1 cellular context compared by ENCODE assay signal in the genomic region with DNA sequence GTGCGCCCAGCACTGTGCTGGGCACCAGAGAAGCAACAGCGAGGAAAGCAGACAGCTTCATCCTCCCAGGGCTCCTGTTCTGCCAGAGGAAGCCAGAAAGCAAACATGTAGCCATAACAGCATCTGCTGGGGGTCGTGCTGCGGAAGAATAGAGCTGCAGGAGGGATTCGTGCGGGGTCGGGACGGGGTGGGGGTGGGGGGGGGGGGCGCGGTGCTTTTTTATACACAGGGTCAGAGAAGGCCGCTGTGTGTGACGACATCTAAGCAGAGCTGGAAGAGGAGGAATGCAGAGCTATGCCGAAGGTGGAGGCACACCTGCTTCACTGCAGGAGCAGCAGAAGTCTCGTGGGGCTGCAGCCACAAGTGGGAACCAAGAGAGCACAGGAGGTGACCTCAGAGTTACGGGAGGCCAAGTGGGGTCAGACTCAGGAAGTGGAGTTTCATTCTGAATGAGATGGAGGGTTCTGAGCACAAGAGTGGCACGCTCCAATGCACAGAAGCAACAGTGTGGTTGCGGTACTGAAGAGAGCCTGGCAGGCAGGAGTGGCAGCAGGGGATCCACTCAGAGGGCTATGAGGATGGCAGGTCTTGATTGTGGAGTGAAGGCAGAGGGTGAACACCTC.
TF ChIP-seq lines count a peak whose summit lies in the region.

No MANE protein-coding gene starts in this region.

TF ChIP-seq in GM12878, 131 proteins besides CTCF, POLR2A, EP300 and RAD21 (continued from another document and continues in another):
- TF ChIP-seq REST (IDR thresholded peaks at IDR 0.05; ENCODE audit: low read depth, low read length): peak; percentile 61; the same call in 1 of the 2 replicates
- peak; percentile 97 for TF ChIP-seq MLLT1 (IDR thresholded peaks at IDR 0.05)
- no peak for TF ChIP-seq NR2C2 (IDR thresholded peaks at IDR 0.05; ENCODE audit: borderline replicate concordance, control insufficient read depth, insufficient read length, low read depth)
- peak; percentile 86; the same call in 1 of the 2 replicates for TF ChIP-seq STAT3 (IDR thresholded peaks at IDR 0.05; ENCODE audit: low read depth, low read length)
- TF ChIP-seq YBX1 (IDR thresholded peaks at IDR 0.05): no peak
- no peak for TF ChIP-seq RFX5 (IDR thresholded peaks at IDR 0.05; ENCODE audit: low read depth, low read length)
- TF ChIP-seq, protein P1, sequence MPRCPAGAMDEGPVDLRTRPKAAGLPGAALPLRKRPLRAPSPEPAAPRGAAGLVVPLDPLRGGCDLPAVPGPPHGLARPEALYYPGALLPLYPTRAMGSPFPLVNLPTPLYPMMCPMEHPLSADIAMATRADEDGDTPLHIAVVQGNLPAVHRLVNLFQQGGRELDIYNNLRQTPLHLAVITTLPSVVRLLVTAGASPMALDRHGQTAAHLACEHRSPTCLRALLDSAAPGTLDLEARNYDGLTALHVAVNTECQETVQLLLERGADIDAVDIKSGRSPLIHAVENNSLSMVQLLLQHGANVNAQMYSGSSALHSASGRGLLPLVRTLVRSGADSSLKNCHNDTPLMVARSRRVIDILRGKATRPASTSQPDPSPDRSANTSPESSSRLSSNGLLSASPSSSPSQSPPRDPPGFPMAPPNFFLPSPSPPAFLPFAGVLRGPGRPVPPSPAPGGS (IDR thresholded peaks at IDR 0.05; ENCODE audit: borderline replicate concordance, insufficient read depth, low read depth, low read length, poor library complexity, severe bottlenecking): peak; percentile 95
- peak; percentile 97 for TF ChIP-seq JUNB (IDR thresholded peaks at IDR 0.05)
- no peak for TF ChIP-seq HDAC2 (IDR thresholded peaks at IDR 0.05)
- TF ChIP-seq SIX5 (IDR thresholded peaks at IDR 0.05; ENCODE audit: low read depth, low read length, severe bottlenecking): no peak
- peak; percentile 90 for TF ChIP-seq SP1 (IDR thresholded peaks at IDR 0.05; ENCODE audit: low read depth, low read length)
- TF ChIP-seq ZNF24 (IDR thresholded peaks at IDR 0.05): no peak
- TF ChIP-seq NR2C1 (IDR thresholded peaks at IDR 0.05): 0 out of 2 replicates have a peak, but pooled peaks have one; percentile 11
- TF ChIP-seq CREB1 (IDR thresholded peaks at IDR 0.05; ENCODE audit: low read depth): peak; percentile 81
- no peak for TF ChIP-seq SMAD1 (IDR thresholded peaks at IDR 0.05; ENCODE audit: low read depth, partially characterized antibody)
- peak; percentile 74; the same call in 1 of the 2 replicates for TF ChIP-seq ESRRA (IDR thresholded peaks at IDR 0.05; ENCODE audit: low read length)
- no peak for TF ChIP-seq ZNF274 (IDR thresholded peaks at IDR 0.05; ENCODE audit: insufficient read depth, insufficient read length)
- TF ChIP-seq TCF12 (IDR thresholded peaks at IDR 0.05; ENCODE audit: low read depth, low read length): peak; percentile 99
- TF ChIP-seq KLF5 (IDR thresholded peaks at IDR 0.05; ENCODE audit: partially characterized antibody): peak; percentile 23
- no peak for TF ChIP-seq PBX3 (IDR thresholded peaks at IDR 0.05; ENCODE audit: insufficient replicate concordance, low read depth, low read length)
- no peak for TF ChIP-seq ATF3 (IDR thresholded peaks at IDR 0.05; ENCODE audit: borderline replicate concordance, extremely low read depth, low read depth, low read length)
- no peak for TF ChIP-seq E2F8 (IDR thresholded peaks at IDR 0.05; ENCODE audit: low read depth, partially characterized antibody)
- no peak for TF ChIP-seq SUZ12 (IDR thresholded peaks at IDR 0.05; ENCODE audit: unreplicated experiment)
- peak; percentile 94; the same call in 1 of the 2 replicates for TF ChIP-seq RCOR1 (conservative IDR thresholded peaks at IDR 0.05; ENCODE audit: low read depth, low read length)
- TF ChIP-seq SREBF1 (IDR thresholded peaks at IDR 0.05; ENCODE audit: low read length): peak; percentile 42; the same call in 1 of the 2 replicates
- no peak for TF ChIP-seq SREBF2 (IDR thresholded peaks at IDR 0.05; ENCODE audit: low read length)
- 0 out of 2 replicates have a peak, but pooled peaks have one; percentile 39 for TF ChIP-seq YY1 (IDR thresholded peaks at IDR 0.05; ENCODE audit: low read depth, low read length)
- TF ChIP-seq BCL11A (IDR thresholded peaks at IDR 0.05; ENCODE audit: low read depth, low read length): peak; percentile 99
- TF ChIP-seq, protein P2, sequence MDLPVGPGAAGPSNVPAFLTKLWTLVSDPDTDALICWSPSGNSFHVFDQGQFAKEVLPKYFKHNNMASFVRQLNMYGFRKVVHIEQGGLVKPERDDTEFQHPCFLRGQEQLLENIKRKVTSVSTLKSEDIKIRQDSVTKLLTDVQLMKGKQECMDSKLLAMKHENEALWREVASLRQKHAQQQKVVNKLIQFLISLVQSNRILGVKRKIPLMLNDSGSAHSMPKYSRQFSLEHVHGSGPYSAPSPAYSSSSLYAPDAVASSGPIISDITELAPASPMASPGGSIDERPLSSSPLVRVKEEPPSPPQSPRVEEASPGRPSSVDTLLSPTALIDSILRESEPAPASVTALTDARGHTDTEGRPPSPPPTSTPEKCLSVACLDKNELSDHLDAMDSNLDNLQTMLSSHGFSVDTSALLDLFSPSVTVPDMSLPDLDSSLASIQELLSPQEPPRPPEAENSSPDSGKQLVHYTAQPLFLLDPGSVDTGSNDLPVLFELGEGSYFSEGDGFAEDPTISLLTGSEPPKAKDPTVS (IDR thresholded peaks at IDR 0.05; ENCODE audit: low read depth, low read length): no peak
- TF ChIP-seq ZBTB4 (CRISPR knock-in tag; IDR thresholded peaks at IDR 0.05): no peak
- no peak for TF ChIP-seq CHD4 (IDR thresholded peaks at IDR 0.05)
- TF ChIP-seq BCLAF1 (IDR thresholded peaks at IDR 0.05): no peak
- TF ChIP-seq, protein P3, sequence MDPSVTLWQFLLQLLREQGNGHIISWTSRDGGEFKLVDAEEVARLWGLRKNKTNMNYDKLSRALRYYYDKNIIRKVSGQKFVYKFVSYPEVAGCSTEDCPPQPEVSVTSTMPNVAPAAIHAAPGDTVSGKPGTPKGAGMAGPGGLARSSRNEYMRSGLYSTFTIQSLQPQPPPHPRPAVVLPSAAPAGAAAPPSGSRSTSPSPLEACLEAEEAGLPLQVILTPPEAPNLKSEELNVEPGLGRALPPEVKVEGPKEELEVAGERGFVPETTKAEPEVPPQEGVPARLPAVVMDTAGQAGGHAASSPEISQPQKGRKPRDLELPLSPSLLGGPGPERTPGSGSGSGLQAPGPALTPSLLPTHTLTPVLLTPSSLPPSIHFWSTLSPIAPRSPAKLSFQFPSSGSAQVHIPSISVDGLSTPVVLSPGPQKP (IDR thresholded peaks at IDR 0.05; ENCODE audit: low read depth, low read length): peak; percentile 30; the same call in 1 of the 2 replicates
- TF ChIP-seq ZBED1 (IDR thresholded peaks at IDR 0.05; ENCODE audit: borderline replicate concordance): peak; percentile 98; the same call in 1 of the 2 replicates
